ENCODE assay signal across 8 cellular contexts in the genomic region with DNA sequence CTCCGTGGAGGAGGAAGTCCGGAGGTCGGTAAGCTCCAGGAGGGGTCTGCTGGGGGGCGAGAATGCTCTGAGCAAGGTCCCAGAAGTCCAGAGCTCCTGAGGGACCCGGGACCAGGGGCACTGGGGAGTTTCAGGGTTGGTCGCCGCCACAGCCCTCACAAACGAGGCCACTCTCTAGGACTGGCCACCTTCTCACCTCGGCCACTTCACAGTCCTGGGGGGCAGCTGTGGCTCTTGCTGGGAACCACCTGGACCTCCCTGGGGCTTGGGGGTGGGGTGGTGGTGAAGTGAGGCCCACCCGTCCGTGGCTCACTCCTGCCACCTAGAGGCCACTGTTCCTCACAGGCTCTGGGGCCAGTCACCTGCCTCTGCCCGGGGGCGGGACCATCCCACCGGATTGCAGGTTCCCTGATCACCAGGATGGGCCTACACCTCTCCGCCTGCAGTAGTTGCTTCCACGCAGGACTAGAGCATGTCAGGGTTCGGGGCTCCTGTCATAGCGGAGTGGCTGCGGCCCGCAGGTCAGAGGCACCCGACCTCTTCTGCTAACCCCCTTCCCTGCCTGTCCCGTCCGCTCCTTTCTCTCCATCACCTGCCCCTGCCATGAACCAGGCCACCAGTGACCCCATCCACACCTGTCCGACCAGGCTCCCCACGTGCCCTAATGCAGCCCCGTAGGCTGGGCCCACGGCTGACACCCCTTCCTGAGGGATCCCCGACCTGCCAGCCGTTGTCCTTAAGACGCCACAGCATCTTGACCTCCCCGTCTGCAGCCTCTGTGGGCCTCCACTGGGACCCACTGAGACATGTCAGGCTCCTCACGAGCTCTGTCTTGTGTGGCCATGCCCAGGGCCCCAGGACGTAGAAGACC. TPM values are rescaled to one million over a fixed set of nuclear protein-coding genes. Genes with fewer than 3 reads are reported as not detected.
DNase-seq lines count a peak whose midpoint lies in the region; ATAC-seq lines count a peak whose summit lies in the region.

No MANE protein-coding gene starts in this region.

- peak overlapping the region; percentile 14 for H3K9ac ChIP-seq in mucosa of stomach (ENCODE audit: low read length)

- H3K36me3 Mint-ChIP-seq in CD4-positive, CD25-positive, alpha-beta regulatory T cell: no peaks in the 10 kb centered on the region
- H3K36me3 Mint-ChIP-seq in activated CD4-positive, alpha-beta memory T cell treated with anti-CD3 and anti-CD28 coated beads, Interleukin-2, amount 10 ng/mL, durations not matched to agents 7 days and 5 days (ENCODE audit: low read depth): no peaks in the 10 kb centered on the region

- H3K9me3 Mint-ChIP-seq in CD4-positive, CD25-positive, alpha-beta regulatory T cell: peaks cover 0 to 2% (median 0%) of the 10 kb centered on the region in 7 donors
- H3K9me3 Mint-ChIP-seq in activated CD4-positive, alpha-beta memory T cell treated with anti-CD3 and anti-CD28 coated beads, Interleukin-2, amount 10 ng/mL, durations not matched to agents 7 days and 5 days: no peaks in the 10 kb centered on the region

- no peaks in the 10 kb centered on the region for H3K9me3 ChIP-seq in CD4-positive, CD25-positive, alpha-beta regulatory T cell (ENCODE audit: control insufficient read depth in 2 of 2, low read length in 2 of 2)
- H3K9me3 ChIP-seq in HAP-1: no peaks in the 10 kb centered on the region
- H3K9me3 ChIP-seq in mucosa of stomach (ENCODE audit: control insufficient read depth, low read length): no peaks in the 10 kb centered on the region

- CTCF ChIA-PET in activated CD4-positive, alpha-beta memory T cell treated with anti-CD3 and anti-CD28 coated beads, Interleukin-2, amount 10 ng/mL, durations not matched to agents 7 days and 5 days (lab: Charles Lee): interaction anchor here (0.7 to 1.9 kb wide), 9 partner anchors 8 to 484 kb away, joined by 3 to 19 read pairs (median 3); a partner anchor contains a TSS

- H3K4me1 ChIP-seq in CD4-positive, CD25-positive, alpha-beta regulatory T cell (ENCODE audit: control insufficient read depth, insufficient read depth, low read length, poor library complexity, severe bottlenecking): peaks cover 15% of the 10 kb centered on the region
- H3K4me1 ChIP-seq in HAP-1 (peaks cover 5% of the 10 kb centered on the region), mucosa of stomach (ENCODE audit: control insufficient read depth, insufficient read depth, low read length) (peaks cover 21% of the 10 kb centered on the region)

- H3K4me3 ChIP-seq in CD4-positive, CD25-positive, alpha-beta regulatory T cell (ENCODE audit: low read depth, low read length): no peak overlapping the region
- no peak overlapping the region for H3K4me3 ChIP-seq in HAP-1
- H3K4me3 ChIP-seq in mucosa of stomach (ENCODE audit: low read length): no peak overlapping the region

- H3K4me3 Mint-ChIP-seq in CD4-positive, CD25-positive, alpha-beta regulatory T cell: peak overlapping the region; percentile 41 to 69 (median 63)
- H3K4me3 Mint-ChIP-seq in activated CD4-positive, alpha-beta memory T cell treated with anti-CD3 and anti-CD28 coated beads, Interleukin-2, amount 10 ng/mL, durations not matched to agents 7 days and 5 days: peak overlapping the region; percentile 73

- no peaks in the 10 kb centered on the region for H3K36me3 ChIP-seq in CD4-positive, CD25-positive, alpha-beta regulatory T cell (ENCODE audit: control insufficient read depth, insufficient read depth, low read length)
- H3K36me3 ChIP-seq in HAP-1 (replicated peaks) (no peaks in the 10 kb centered on the region), mucosa of stomach (ENCODE audit: control insufficient read depth, insufficient read depth, low read length) (no peaks in the 10 kb centered on the region)

- in situ Hi-C loops in HAP-1 (cut with MboI; ENCODE audit: low sequenced_read_pairs): no loop called here

- DNase-seq in CD4-positive, CD25-positive, alpha-beta regulatory T cell: peak; percentile 65 to 76 (median 70)
- DNase-seq in HAP-1 (ENCODE audit: low spot score in 2 of 2): peak; percentile 36 to 93
- DNase-seq in NCI-H526 (lab: John Stamatoyannopoulos, UW): peak; percentile 57 to 93
- peak; percentile 86 for DNase-seq in activated CD4-positive, alpha-beta memory T cell treated with anti-CD3 and anti-CD28 coated beads, Interleukin-2, amount 10 ng/mL, durations not matched to agents 7 days and 5 days
- peak; percentile 89 for DNase-seq in ecto neural progenitor cell (ENCODE audit: low spot score)
- peak; percentile 61 to 68 for DNase-seq in stimulated activated CD8-positive, alpha-beta memory T cell treated with anti-CD3 and anti-CD28 coated beads, Interleukin-7, amount 100 ng/mL, for 4 hours (ENCODE audit: low read depth in 2 of 2)

- H3K27me3 Mint-ChIP-seq in CD4-positive, CD25-positive, alpha-beta regulatory T cell: peaks cover 8% of the 10 kb centered on the region
- H3K27me3 Mint-ChIP-seq in activated CD4-positive, alpha-beta memory T cell treated with anti-CD3 and anti-CD28 coated beads, Interleukin-2, amount 10 ng/mL, durations not matched to agents 7 days and 5 days: peaks cover 7% of the 10 kb centered on the region

- POLR2A ChIA-PET in activated CD4-positive, alpha-beta memory T cell treated with anti-CD3 and anti-CD28 coated beads, Interleukin-2, amount 10 ng/mL, durations not matched to agents 7 days and 5 days (lab: Charles Lee): interaction anchor here (1.0 to 3.0 kb wide), 2 partner anchors 16 to 19 kb away, joined by 4 to 12 read pairs; no protein-coding TSS in a partner anchor

- peak overlapping the region in 2 of 3 donors; percentile 46 to 52 for H3K27ac Mint-ChIP-seq in CD4-positive, CD25-positive, alpha-beta regulatory T cell
- peak overlapping the region; percentile 75 for H3K27ac Mint-ChIP-seq in activated CD4-positive, alpha-beta memory T cell treated with anti-CD3 and anti-CD28 coated beads, Interleukin-2, amount 10 ng/mL, durations not matched to agents 7 days and 5 days

- no peak overlapping the region for H3K27ac ChIP-seq in CD4-positive, CD25-positive, alpha-beta regulatory T cell (ENCODE audit: insufficient read depth, low read length, poor library complexity, severe bottlenecking)

- no peaks in the 10 kb centered on the region for H3K27me3 ChIP-seq in CD4-positive, CD25-positive, alpha-beta regulatory T cell (ENCODE audit: control insufficient read depth, insufficient read depth, low read length)
- H3K27me3 ChIP-seq in HAP-1 (ENCODE audit: low read depth): no peaks in the 10 kb centered on the region
- peaks cover 44% of the 10 kb centered on the region for H3K27me3 ChIP-seq in mucosa of stomach (ENCODE audit: control insufficient read depth, insufficient read depth, low read length)

- H3K4me1 Mint-ChIP-seq in CD4-positive, CD25-positive, alpha-beta regulatory T cell: peaks cover 0 to 22% (median 7%) of the 10 kb centered on the region in 4 donors
- peaks cover 44% of the 10 kb centered on the region for H3K4me1 Mint-ChIP-seq in activated CD4-positive, alpha-beta memory T cell treated with anti-CD3 and anti-CD28 coated beads, Interleukin-2, amount 10 ng/mL, durations not matched to agents 7 days and 5 days

- peak; percentile 54 to 70 for ATAC-seq in CD4-positive, CD25-positive, alpha-beta regulatory T cell (ENCODE audit: low read depth in 2 of 2)
- ATAC-seq in GM18520 (IDR thresholded peaks at IDR 0.05; ENCODE audit: unreplicated experiment): no peak

RNA-seq across cellular contexts. Expression of a gene that starts 5.1 kb away (rescaled TPM):
- total RNA-seq in CD4-positive, CD25-positive, alpha-beta regulatory T cell: 24.8 TPM
- polyA plus RNA-seq in CD4-positive, CD25-positive, alpha-beta regulatory T cell: 10 to 100 TPM; 17.7 to 27.1 (median 20.9) TPM
- 10 to 100 TPM; 66.3 to 74.1 TPM for total RNA-seq in activated CD4-positive, alpha-beta memory T cell treated with anti-CD3 and anti-CD28 coated beads, Interleukin-2, amount 10 ng/mL, durations not matched to agents 7 days and 5 days

RNA-seq across cellular contexts. Expression of a gene that starts 8.4 kb away (rescaled TPM):
- total RNA-seq in CD4-positive, CD25-positive, alpha-beta regulatory T cell: not detected
- polyA plus RNA-seq in CD4-positive, CD25-positive, alpha-beta regulatory T cell: not detected
- under 1 TPM; 0.25 TPM for total RNA-seq in activated CD4-positive, alpha-beta memory T cell treated with anti-CD3 and anti-CD28 coated beads, Interleukin-2, amount 10 ng/mL, durations not matched to agents 7 days and 5 days

RNA-seq across cellular contexts. Expression of a gene that starts 21.5 kb away (rescaled TPM):
- 50.7 TPM for total RNA-seq in CD4-positive, CD25-positive, alpha-beta regulatory T cell
- polyA plus RNA-seq in CD4-positive, CD25-positive, alpha-beta regulatory T cell: 100 to 1,000 TPM in 2 of 4 donors, 10 to 100 TPM in 2; 79.4 to 105 (median 95.0) TPM
- total RNA-seq in activated CD4-positive, alpha-beta memory T cell treated with anti-CD3 and anti-CD28 coated beads, Interleukin-2, amount 10 ng/mL, durations not matched to agents 7 days and 5 days: 100 to 1,000 TPM; 119 to 122 TPM

RNA-seq across cellular contexts. Expression of a gene that starts 21.9 kb away (rescaled TPM):
- 6.0 TPM for total RNA-seq in CD4-positive, CD25-positive, alpha-beta regulatory T cell
- 1 to 10 TPM in 1 of 4 donors, under 1 TPM in 2, not detected in 1; 0.89 to 1.4 (median 0.91) TPM for polyA plus RNA-seq in CD4-positive, CD25-positive, alpha-beta regulatory T cell
- 1 to 10 TPM; 6.9 to 7.2 TPM for total RNA-seq in activated CD4-positive, alpha-beta memory T cell treated with anti-CD3 and anti-CD28 coated beads, Interleukin-2, amount 10 ng/mL, durations not matched to agents 7 days and 5 days

RNA-seq across cellular contexts. Expression of a gene that starts 22.0 kb away (rescaled TPM):
- total RNA-seq in CD4-positive, CD25-positive, alpha-beta regulatory T cell: 1.3 TPM
- polyA plus RNA-seq in CD4-positive, CD25-positive, alpha-beta regulatory T cell: 1 to 10 TPM in 1 of 4 donors, under 1 TPM in 3; 0.58 to 1.1 (median 0.59) TPM
- total RNA-seq in activated CD4-positive, alpha-beta memory T cell treated with anti-CD3 and anti-CD28 coated beads, Interleukin-2, amount 10 ng/mL, durations not matched to agents 7 days and 5 days: 1 to 10 TPM; 1.2 to 1.6 TPM
